9 cellular contexts compared by ENCODE assay signal in the genomic region with DNA sequence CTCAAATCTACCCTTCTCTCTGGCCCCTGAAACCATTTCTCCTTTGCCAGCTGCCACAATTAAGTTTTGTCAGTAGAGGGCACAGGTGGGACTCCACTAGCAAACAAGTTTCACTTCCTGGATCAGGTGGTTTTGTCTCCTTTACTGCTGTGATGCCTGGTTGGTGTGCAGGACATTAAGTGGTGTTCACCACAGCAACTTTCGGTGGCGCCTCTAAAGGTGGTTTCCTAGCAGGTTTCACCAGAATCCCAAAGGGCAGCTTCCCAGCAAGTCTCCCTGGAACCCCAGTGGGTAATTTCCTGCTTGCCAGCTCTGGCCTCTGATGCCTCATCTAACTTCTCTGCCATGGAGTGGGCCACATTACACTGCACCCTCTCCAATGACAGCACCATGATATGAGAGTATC. TPM values are rescaled to one million over a fixed set of nuclear protein-coding genes. Genes with fewer than 3 reads are reported as not detected.
DNase-seq lines count a peak whose midpoint lies in the region; ATAC-seq and TF ChIP-seq lines count a peak whose summit lies in the region.
"Had no signal": no experiment of that assay in that cellular context is flagged by ENCODE, and none has a peak within 500 bp of the region (broad histone marks: within the 10 kb centered on the region; RNA-seq: fewer than 3 reads in every experiment).

No MANE protein-coding gene starts in this region.

- H3K27ac ChIP-seq in WERI-Rb-1: no peak overlapping the region

- H3K4me3 Mint-ChIP-seq in naive thymus-derived CD8-positive, alpha-beta T cell: no peak overlapping the region

- H3K9me3 Mint-ChIP-seq in naive thymus-derived CD8-positive, alpha-beta T cell: no peaks in the 10 kb centered on the region

- H3K4me3 ChIP-seq in WERI-Rb-1 (ENCODE audit: low read depth, low read length): no peak overlapping the region
- H3K4me3 ChIP-seq: lung had no signal

- POLR2A ChIA-PET in naive thymus-derived CD8-positive, alpha-beta T cell (lab: Charles Lee): interaction anchor here (1.1 kb wide), 1 partner anchor 16 kb away, joined by 4 read pairs; no protein-coding TSS in a partner anchor

- peaks cover 4 to 94% (median 57%) of the 10 kb centered on the region in 3 donors for H3K36me3 Mint-ChIP-seq in naive thymus-derived CD8-positive, alpha-beta T cell

- peak; percentile 64 for TF ChIP-seq CTCF in GM12873 (IDR thresholded peaks at IDR 0.05; ENCODE audit: insufficient read depth, low read depth, low read length, missing control alignments)
- TF ChIP-seq CTCF in WERI-Rb-1 (IDR thresholded peaks at IDR 0.05; ENCODE audit: low read depth, low read length): peak; percentile 22; the same call in 1 of the 2 replicates

- DNase-seq in WERI-Rb-1 (no peak), GF-D8 (lab: John Stamatoyannopoulos, UW) (no peak), Ammon's horn (ENCODE audit: low spot score) (no peak), T1000 (lab: John Stamatoyannopoulos, UW) (no peak)
- peak in 4 of 10 donors; percentile 8 to 17 (median 12) for DNase-seq in naive thymus-derived CD8-positive, alpha-beta T cell

- peak; percentile 92 for ATAC-seq in GM19467 (IDR thresholded peaks at IDR 0.05; ENCODE audit: unreplicated experiment)
- peak; percentile 91 for ATAC-seq in HG03439 (IDR thresholded peaks at IDR 0.05; ENCODE audit: unreplicated experiment)
- ATAC-seq in naive thymus-derived CD8-positive, alpha-beta T cell: peak; percentile 60 to 64

- no peaks in the 10 kb centered on the region for H3K27me3 Mint-ChIP-seq in naive thymus-derived CD8-positive, alpha-beta T cell

- H3K4me1 Mint-ChIP-seq in naive thymus-derived CD8-positive, alpha-beta T cell: peaks cover 0 to 6% (median 2%) of the 10 kb centered on the region in 4 donors

- no peaks in the 10 kb centered on the region for H3K27me3 ChIP-seq in WERI-Rb-1 (ENCODE audit: insufficient read depth, low read depth, severe bottlenecking)

- H3K27ac Mint-ChIP-seq in naive thymus-derived CD8-positive, alpha-beta T cell: peak overlapping the region in 1 of 10 donors; percentile 29

- peaks cover 13% of the 10 kb centered on the region for H3K36me3 ChIP-seq in WERI-Rb-1

- H3K9me3 ChIP-seq in WERI-Rb-1 (ENCODE audit: severe bottlenecking): no peaks in the 10 kb centered on the region

RNA-seq across cellular contexts. Expression of gene MED4, which starts 16.6 kb away (rescaled TPM):
- 10 to 100 TPM; 47.1 to 55.6 TPM for total RNA-seq in naive thymus-derived CD8-positive, alpha-beta T cell
- polyA plus RNA-seq in naive thymus-derived CD8-positive, alpha-beta T cell: 10 to 100 TPM; 88.9 to 91.9 (median 90.1) TPM

RNA-seq across cellular contexts. Expression of gene NUDT15, which starts 40.7 kb away (rescaled TPM):
- 1 to 10 TPM; 4.9 to 5.6 TPM for total RNA-seq in naive thymus-derived CD8-positive, alpha-beta T cell
- 1 to 10 TPM; 7.0 to 8.5 (median 7.3) TPM for polyA plus RNA-seq in naive thymus-derived CD8-positive, alpha-beta T cell
